ENCODE assay signal across 17 cellular contexts in genomic region chr17:36503456-36504155, GRCh38. TPM values are rescaled to one million over a fixed set of nuclear protein-coding genes. Genes with fewer than 3 reads are reported as not detected.
DNase-seq lines count a peak whose midpoint lies in the region; ATAC-seq and TF ChIP-seq lines count a peak whose summit lies in the region.
"Had no signal": no experiment of that assay in that cellular context is flagged by ENCODE, and none has a peak within 500 bp of the region (broad histone marks: within the 10 kb centered on the region; RNA-seq: fewer than 3 reads in every experiment).

No MANE protein-coding gene starts in this region.

- H3K27me3 Mint-ChIP-seq in activated B cell treated with CpG ODN at 0.5 μM for 24 hours (no peaks in the 10 kb centered on the region), WTC11 (ENCODE audit: low read depth) (no peaks in the 10 kb centered on the region)
- H3K27me3 Mint-ChIP-seq in stimulated activated naive CD8-positive, alpha-beta T cell treated with anti-CD3 and anti-CD28 coated beads, Interleukin-15, amount 100 ng/mL, for 72 hours = no peaks in the 10 kb centered on the region

- intact Hi-C loops in Right ventricle myocardium superior (cut with DNase I) = no loop called here
- intact Hi-C loops in cardiac septum (cut with DNase I) = no loop called here
- intact Hi-C loops in activated B cell treated with CpG ODN at 0.5 μM for 24 hours (cut with micrococcal nuclease) = no loop called here
- intact Hi-C loops in left ventricle myocardium superior (cut with micrococcal nuclease) = no loop called here

- H3K36me3 Mint-ChIP-seq in activated B cell treated with CpG ODN at 0.5 μM for 24 hours (ENCODE audit: low read depth) (peaks cover 48% of the 10 kb centered on the region), WTC11 (peaks cover 71% of the 10 kb centered on the region)

- CTCF ChIA-PET in activated B cell treated with CpG ODN at 0.5 μM for 24 hours (lab: Charles Lee) (no interaction called here), WTC11 (lab: Charles Lee) (no interaction called here)

- H3K4me1 Mint-ChIP-seq in activated B cell treated with CpG ODN at 0.5 μM for 24 hours = no peaks in the 10 kb centered on the region
- peaks cover 8% of the 10 kb centered on the region for H3K4me1 Mint-ChIP-seq in stimulated activated naive CD8-positive, alpha-beta T cell treated with anti-CD3 and anti-CD28 coated beads, Interleukin-15, amount 100 ng/mL, for 72 hours
- H3K4me1 Mint-ChIP-seq in WTC11 = no peaks in the 10 kb centered on the region

- ATAC-seq in Right ventricle myocardium superior (ENCODE audit: poor library complexity) (peak; percentile 81), activated B cell treated with CpG ODN at 0.5 μM for 24 hours (ENCODE audit: low read depth) (no peak), left ventricle myocardium superior (peak; percentile 88), WTC11 (no peak)
- no peak for ATAC-seq in stimulated activated naive CD8-positive, alpha-beta T cell treated with anti-CD3 and anti-CD28 coated beads, Interleukin-15, amount 100 ng/mL, for 72 hours
- ATAC-seq: foreskin keratinocyte, pancreas had no signal

- H3K27ac Mint-ChIP-seq in activated B cell treated with CpG ODN at 0.5 μM for 24 hours (peak overlapping the region; percentile 30), WTC11 (no peak overlapping the region)
- peak overlapping the region; percentile 72 to 93 for H3K27ac Mint-ChIP-seq in stimulated activated naive CD8-positive, alpha-beta T cell treated with anti-CD3 and anti-CD28 coated beads, Interleukin-15, amount 100 ng/mL, for 72 hours

- H3K4me3 Mint-ChIP-seq in activated B cell treated with CpG ODN at 0.5 μM for 24 hours (no peak overlapping the region), WTC11 (no peak overlapping the region)
- no peak overlapping the region for H3K4me3 Mint-ChIP-seq in stimulated activated naive CD8-positive, alpha-beta T cell treated with anti-CD3 and anti-CD28 coated beads, Interleukin-15, amount 100 ng/mL, for 72 hours

- DNase-seq in Right ventricle myocardium superior = no peak
- DNase-seq in cardiac septum (ENCODE audit: low spot score) = no peak
- DNase-seq in activated B cell treated with CpG ODN at 0.5 μM for 24 hours = no peak
- DNase-seq in left ventricle myocardium superior = no peak
- no peak for DNase-seq in stimulated activated naive CD8-positive, alpha-beta T cell treated with anti-CD3 and anti-CD28 coated beads, Interleukin-15, amount 100 ng/mL, for 72 hours
- no peak for DNase-seq in amygdala (lab: John Stamatoyannopoulos, UW)
- DNase-seq in NCI-H1436 treated with DMSO at 0.1 percent for 48 hours (lab: John Stamatoyannopoulos, UW) = no peak
- DNase-seq in WTC11 (ENCODE audit: low spot score) = no peak
- DNase-seq: activated CD4-positive, alpha-beta T cell treated with anti-CD3 and anti-CD28 coated beads, Interleukin-2, amount 50 U/mL, for 48 hours; activated T-cell treated with anti-CD3 and anti-CD28 coated beads, Interleukin-2, amount 50 U/mL, for 1 hour; dermis blood vessel endothelial cell; foreskin keratinocyte; MM.1S; NCI-H1694 treated with DMSO at 0.1 percent for 48 hours; NCI-H748 treated with DMSO at 0.1 percent for 48 hours; sigmoid colon had no signal

- TF ChIP-seq CTCF in activated B cell treated with CpG ODN at 0.5 μM for 24 hours (IDR thresholded peaks at IDR 0.05) (no peak), WTC11 (IDR thresholded peaks at IDR 0.05) (no peak)

- POLR2A ChIA-PET in activated B cell treated with CpG ODN at 0.5 μM for 24 hours (lab: Charles Lee) = no interaction called here
- POLR2A ChIA-PET in WTC11 (lab: Charles Lee) = no interaction called here

- H3K9me3 Mint-ChIP-seq in activated B cell treated with CpG ODN at 0.5 μM for 24 hours (no peaks in the 10 kb centered on the region), WTC11 (no peaks in the 10 kb centered on the region)
- H3K9me3 Mint-ChIP-seq in stimulated activated naive CD8-positive, alpha-beta T cell treated with anti-CD3 and anti-CD28 coated beads, Interleukin-15, amount 100 ng/mL, for 72 hours = no peaks in the 10 kb centered on the region

TF ChIP-seq in WTC11, 78 proteins besides CTCF, POLR2A, EP300 and RAD21:
- TF ChIP-seq ZNF138 (CRISPR knock-in tag; conservative IDR thresholded peaks at IDR 0.05) = no peak
- TF ChIP-seq MXD4 (CRISPR knock-in tag; IDR thresholded peaks at IDR 0.05; ENCODE audit: borderline replicate concordance) = no peak
- TF ChIP-seq MYBL2 (CRISPR knock-in tag; IDR thresholded peaks at IDR 0.05) = no peak
- no peak for TF ChIP-seq ZNF232 (CRISPR knock-in tag; IDR thresholded peaks at IDR 0.05)
- no peak for TF ChIP-seq TP53 (CRISPR knock-in tag; IDR thresholded peaks at IDR 0.05)
- TF ChIP-seq ZNF416 (CRISPR knock-in tag; IDR thresholded peaks at IDR 0.05) = no peak
- no peak for TF ChIP-seq GTF2I (CRISPR knock-in tag; conservative IDR thresholded peaks at IDR 0.05)
- no peak for TF ChIP-seq MAX (CRISPR knock-in tag; IDR thresholded peaks at IDR 0.05)
- no peak for TF ChIP-seq ZSCAN18 (CRISPR knock-in tag; IDR thresholded peaks at IDR 0.05)

RNA-seq across cellular contexts. Expression of gene ZNHIT3, which starts 17.1 kb away (rescaled TPM):
- total RNA-seq in Right ventricle myocardium superior (20.0 TPM), cardiac septum (20.8 TPM), activated B cell treated with CpG ODN at 0.5 μM for 24 hours (35.5 and 37.0 TPM in 2 replicates), left ventricle myocardium superior (22.1 TPM), WTC11 (2021) (44.4 to 47.3 TPM (median 47.0 TPM) in 3 replicates)

RNA-seq across cellular contexts. Expression of gene MYO19, which starts 31.1 kb away (rescaled TPM):
- total RNA-seq in Right ventricle myocardium superior = 12.7 TPM
- 16.0 TPM for total RNA-seq in cardiac septum
- 70.8 and 85.6 TPM in 2 replicates for total RNA-seq in activated B cell treated with CpG ODN at 0.5 μM for 24 hours
- 20.0 TPM for total RNA-seq in left ventricle myocardium superior
- 119 to 146 TPM (median 128 TPM) in 3 replicates for total RNA-seq in WTC11 (2021)

RNA-seq across cellular contexts. Expression of gene PIGW, which starts 31.2 kb away (rescaled TPM):
- 3.6 TPM for total RNA-seq in Right ventricle myocardium superior
- 4.3 TPM for total RNA-seq in cardiac septum
- 18.2 and 20.7 TPM in 2 replicates for total RNA-seq in activated B cell treated with CpG ODN at 0.5 μM for 24 hours
- 3.5 TPM for total RNA-seq in left ventricle myocardium superior
- total RNA-seq in WTC11 (2021) = 14.6 to 21.7 TPM (median 15.1 TPM) in 3 replicates

RNA-seq across cellular contexts. Expression of gene GGNBP2, which starts 41.1 kb away (rescaled TPM):
- total RNA-seq in Right ventricle myocardium superior (36.6 TPM), cardiac septum (50.2 TPM), activated B cell treated with CpG ODN at 0.5 μM for 24 hours (103 and 118 TPM in 2 replicates), left ventricle myocardium superior (41.8 TPM), WTC11 (2021) (38.1 to 49.6 TPM (median 42.0 TPM) in 3 replicates)

Comparison
In these comparisons a context has a peak if more than half of its experiments do, and no peak if none do; other contexts are left out.
1. ATAC-seq: peak in Right ventricle myocardium superior (single experiment) and left ventricle myocardium superior (single experiment); none in activated B cell treated with CpG ODN at 0.5 μM for 24 hours (single experiment), stimulated activated naive CD8-positive, alpha-beta T cell treated with anti-CD3 and anti-CD28 coated beads, Interleukin-15, amount 100 ng/mL, for 72 hours (single experiment) and WTC11 (single experiment).